ENCODE assay signal across 1 cellular context in the genomic region with DNA sequence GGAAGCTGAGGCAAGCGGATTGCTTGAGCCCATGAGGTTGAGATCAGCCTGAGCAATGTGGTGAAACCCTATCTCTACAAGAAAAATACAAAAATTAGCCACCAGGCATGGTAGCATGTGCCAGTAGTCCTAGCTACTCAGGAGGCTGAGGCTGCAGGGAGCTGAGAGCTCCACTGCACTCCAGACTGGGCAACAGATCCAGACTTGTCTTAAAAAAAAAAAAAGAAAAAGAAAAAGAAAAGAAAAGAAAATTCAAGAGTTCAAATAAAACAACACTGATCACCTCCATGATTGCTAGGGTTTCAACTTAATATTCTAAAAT.
TF ChIP-seq lines count a peak whose summit lies in the region.

No MANE protein-coding gene starts in this region.

TF ChIP-seq in A549, 52 proteins besides CTCF, POLR2A, EP300 and RAD21:
- TF ChIP-seq RFX5 (IDR thresholded peaks at IDR 0.05), result no peak
- no peak for TF ChIP-seq RARB (CRISPR knock-in tag; IDR thresholded peaks at IDR 0.05)
- no peak for TF ChIP-seq BHLHE40 (IDR thresholded peaks at IDR 0.05; ENCODE audit: low read depth, low read length)
- TF ChIP-seq CBX2 (IDR thresholded peaks at IDR 0.05; ENCODE audit: borderline replicate concordance, low read depth), result no peak
- TF ChIP-seq RCOR1 (IDR thresholded peaks at IDR 0.05; ENCODE audit: low read depth, low read length), result no peak
